In the genomic region with DNA sequence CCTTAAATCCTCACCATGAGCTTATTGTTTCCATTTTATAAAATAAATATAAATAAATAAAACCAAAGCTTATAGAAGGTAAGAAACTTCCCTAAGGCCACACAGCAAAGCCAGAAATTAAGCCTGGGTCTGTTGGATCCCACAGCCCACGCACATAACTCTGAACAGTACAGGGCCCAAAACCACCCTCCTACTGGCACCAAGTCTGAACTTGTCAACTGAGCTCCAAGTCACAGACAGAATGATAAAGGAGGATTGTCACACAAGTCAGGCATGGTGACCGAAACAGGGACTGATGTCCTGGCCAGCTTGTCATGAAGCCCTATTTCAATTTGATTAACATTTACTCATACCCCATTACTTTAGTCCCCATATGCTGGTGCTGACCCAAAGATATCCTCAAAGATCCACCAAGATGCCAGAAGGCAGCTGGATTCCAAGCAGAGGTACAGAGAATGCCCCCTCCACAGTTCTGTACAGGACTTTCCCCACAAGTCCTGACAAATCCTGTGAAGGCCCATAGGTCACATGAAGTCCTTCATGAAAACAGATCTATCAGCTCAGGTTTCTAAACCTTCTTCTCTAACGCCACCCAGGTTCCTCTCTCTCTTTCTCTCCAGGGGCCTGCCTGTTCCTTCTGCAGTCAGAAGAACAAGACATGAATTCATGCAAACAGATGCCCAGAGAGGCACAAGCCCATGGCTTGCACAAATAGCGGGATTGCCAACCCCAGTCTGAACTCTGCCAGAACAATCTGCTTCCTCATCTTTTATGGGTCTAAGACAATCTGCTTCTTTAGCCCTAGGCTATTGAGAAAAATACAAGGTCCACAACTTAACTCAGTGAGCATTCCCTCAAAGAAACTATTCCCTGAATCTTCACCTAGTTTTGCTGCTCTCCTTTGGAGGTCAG, we compare ENCODE assay signal across 17 cellular contexts.
DNase-seq lines count a peak whose midpoint lies in the region; ATAC-seq lines count a peak whose summit lies in the region.
"Had no signal": no experiment of that assay in that cellular context is flagged by ENCODE, and none has a peak within 500 bp of the region (broad histone marks: within the 10 kb centered on the region; RNA-seq: fewer than 3 reads in every experiment).

No MANE protein-coding gene starts in this region.

- no peak overlapping the region for H3K4me3 ChIP-seq in adipocyte (ENCODE audit: low read length)
- H3K4me3 ChIP-seq: gastrocnemius medialis, thyroid gland had no signal

- peak; percentile 10 for DNase-seq in G401 (ENCODE audit: low spot score)
- DNase-seq in adipocyte (ENCODE audit: low read depth), result peak; percentile 20
- peak; percentile 94 for DNase-seq in foreskin melanocyte
- DNase-seq in sciatic nerve (ENCODE audit: low spot score), result no peak
- no peak for DNase-seq in activated CD8-positive, alpha-beta memory T cell treated with anti-CD3 and anti-CD28 coated beads, Interleukin-2, amount 50 U/mL, for 4 hours
- DNase-seq in NCI-H187 (lab: John Stamatoyannopoulos, UW), result no peak
- no peak for DNase-seq in stimulated activated CD4-positive, alpha-beta T cell treated with anti-CD3 and anti-CD28 coated beads, Interleukin-4, amount 100 ng/mL, for 24 hours
- DNase-seq: activated CD4-positive, alpha-beta memory T cell treated with anti-CD3 and anti-CD28 coated beads, Interleukin-2, amount 10 ng/mL, durations not matched to agents 7 days and 5 days; activated T-cell treated with anti-CD3 and anti-CD28 coated beads, Interleukin-2, amount 50 U/mL, for 24 hours; gastrocnemius medialis; KG1; NCI-H1048; NCI-H2081; NCI-H446 treated with DMSO at 0.1 percent for 48 hours; thyroid gland had no signal

- peaks cover 42% of the 10 kb centered on the region for H3K4me1 ChIP-seq in adipocyte (ENCODE audit: control insufficient read depth, insufficient read depth, low read length)
- H3K4me1 ChIP-seq: gastrocnemius medialis had no signal

- peaks cover 11% of the 10 kb centered on the region for H3K36me3 ChIP-seq in adipocyte (ENCODE audit: control insufficient read depth, insufficient read depth, low read length, severe bottlenecking)
- H3K36me3 ChIP-seq: gastrocnemius medialis, thyroid gland had no signal

- no peak overlapping the region for H3K9ac ChIP-seq in adipocyte (ENCODE audit: low read length)

- H3K9me3 ChIP-seq in adipocyte (ENCODE audit: control insufficient read depth, low read length), result no peaks in the 10 kb centered on the region
- H3K9me3 ChIP-seq: gastrocnemius medialis, thyroid gland had no signal

- intact Hi-C loops in sciatic nerve (cut with DNase I), result no loop called here

- in situ Hi-C loops in G401 (cut with HindIII; ENCODE audit: low sequenced_read_pairs), result no loop called here

- no peaks in the 10 kb centered on the region for H3K27me3 ChIP-seq in adipocyte (replicated peaks; ENCODE audit: control insufficient read depth, insufficient read depth, low read length)
- H3K27me3 ChIP-seq: gastrocnemius medialis, thyroid gland had no signal

- ATAC-seq in sciatic nerve (peak; percentile 31), HG02938 (IDR thresholded peaks at IDR 0.05; ENCODE audit: unreplicated experiment) (no peak)
- ATAC-seq: gastrocnemius medialis; stimulated activated effector memory CD8-positive, alpha-beta T cell treated with anti-CD3 and anti-CD28 coated beads, Interleukin-12 subunit alpha, Interleukin-12 subunit beta, amount 100 ng/mL, for 72 hours had no signal

Comparison
In these comparisons a context has a peak if more than half of its experiments do, and no peak if none do; other contexts are left out.
1. DNase-seq: peak in G401 (single experiment), adipocyte (single experiment) and foreskin melanocyte (single experiment); none in sciatic nerve (single experiment), activated CD8-positive, alpha-beta memory T cell treated with anti-CD3 and anti-CD28 coated beads, Interleukin-2, amount 50 U/mL, for 4 hours (single experiment), NCI-H187 (0 of 2) and stimulated activated CD4-positive, alpha-beta T cell treated with anti-CD3 and anti-CD28 coated beads, Interleukin-4, amount 100 ng/mL, for 24 hours (single experiment).